In the genomic region with DNA sequence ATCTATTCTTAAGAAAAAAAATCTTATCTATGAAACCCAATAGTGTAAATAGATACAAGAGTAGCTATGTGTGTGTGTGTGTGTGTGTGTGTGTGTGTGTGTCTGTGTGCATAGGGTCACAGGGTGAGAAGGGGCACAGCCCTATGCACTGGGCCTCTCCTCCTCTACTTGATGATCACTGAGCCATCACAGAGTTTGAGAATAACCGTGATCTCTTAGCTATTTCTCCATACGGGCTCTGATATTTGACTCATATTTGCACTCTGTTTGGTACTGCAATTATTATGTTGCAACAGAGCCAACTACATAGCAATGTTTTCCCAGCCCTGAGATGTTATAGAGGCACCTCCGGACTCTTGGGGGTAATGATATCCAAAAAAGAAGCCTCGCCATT, we compare ENCODE assay signal across 19 cellular contexts. TPM values are rescaled to one million over a fixed set of nuclear protein-coding genes. Genes with fewer than 3 reads are reported as not detected.
DNase-seq lines count a peak whose midpoint lies in the region; ATAC-seq and TF ChIP-seq lines count a peak whose summit lies in the region.
"Had no signal": no experiment of that assay in that cellular context is flagged by ENCODE, and none has a peak within 500 bp of the region (broad histone marks: within the 10 kb centered on the region; RNA-seq: fewer than 3 reads in every experiment).

No MANE protein-coding gene starts in this region.

- no peak overlapping the region; the same call in 1 of the 2 replicates for H3K9ac ChIP-seq in GM23248
- H3K9ac ChIP-seq in adipocyte (ENCODE audit: low read length): peak overlapping the region; percentile 77

- H4K20me1 ChIP-seq in GM23248 (ENCODE audit: insufficient read depth): no peaks in the 10 kb centered on the region

- ATAC-seq in HG02763 (IDR thresholded peaks at IDR 0.05; ENCODE audit: unreplicated experiment): no peak
- ATAC-seq: HCT116; naive thymus-derived CD4-positive, alpha-beta T cell; stimulated activated naive CD8-positive, alpha-beta T cell treated with anti-CD3 and anti-CD28 coated beads, Interleukin-15, Interleukin-2, amounts not matched to agents 100 U/mL and 50 U/mL, for 24 hours had no signal

- H3K9me3 ChIP-seq in GM23248 (ENCODE audit: low read depth) (no peaks in the 10 kb centered on the region), adipocyte (ENCODE audit: control insufficient read depth, low read length) (no peaks in the 10 kb centered on the region)
- H3K9me3 ChIP-seq: BE2C, left ventricle myocardium inferior, Peyer's patch had no signal

- DNase-seq in GM23248 (peak; percentile 80), adipocyte (ENCODE audit: low read depth) (peak; percentile 72), fibroblast of the aortic adventitia (ENCODE audit: low read depth) (peak; percentile 57), stromal cell of bone marrow (ENCODE audit: low read depth) (peak; percentile 38), H7 (no peak), NCI-H2171 (lab: John Stamatoyannopoulos, UW) (no peak)
- DNase-seq: activated naive CD4-positive, alpha-beta T cell treated with anti-CD3 and anti-CD28 coated beads, Interleukin-2, amount 50 U/mL, for 16 hours; activated T-cell treated with anti-CD3 and anti-CD28 coated beads, Interleukin-2, amount 50 U/mL, for 1 hour; BE2C; left ventricle myocardium inferior; naive thymus-derived CD4-positive, alpha-beta T cell; NCI-H1048; NCI-H2107; NCI-H69; Peyer's patch; stimulated activated naive CD8-positive, alpha-beta T cell treated with anti-CD3 and anti-CD28 coated beads, Interleukin-15, Interleukin-2, amounts not matched to agents 100 U/mL and 50 U/mL, for 24 hours had no signal

- no peaks in the 10 kb centered on the region; the same call in 1 of the 2 replicates for H3F3A ChIP-seq in GM23248 (ENCODE audit: insufficient read depth)

- in situ Hi-C loops in GM23248 (cut with MboI): no loop called here

- WGBS in GM23248 (ENCODE audit: low coverage in 1 of 2, low lambda C conversion rate in 2 of 2, missing lambda C conversion rate in 2 of 2), 2 experiments: 62 to 65% methylated on average over 4 of the region's 4 CpGs

- no peaks in the 10 kb centered on the region for H3K79me2 ChIP-seq in GM23248 (ENCODE audit: insufficient read depth)

- H3K4me1 ChIP-seq in GM23248 (ENCODE audit: insufficient read depth) (peaks cover 24% of the 10 kb centered on the region), adipocyte (ENCODE audit: control insufficient read depth, insufficient read depth, low read length) (peaks cover 61% of the 10 kb centered on the region)
- H3K4me1 ChIP-seq: Peyer's patch had no signal

- H3K4me3 ChIP-seq in GM23248: peak overlapping the region; percentile 11; the same call in 1 of the 2 replicates
- H3K4me3 ChIP-seq in adipocyte (ENCODE audit: low read length): peak overlapping the region; percentile 2
- H3K4me3 ChIP-seq in fibroblast of the aortic adventitia (ENCODE audit: low read depth, low read length): no peak overlapping the region
- no peak overlapping the region for H3K4me3 ChIP-seq in H7 (ENCODE audit: insufficient read depth, low read depth, low read length)
- H3K4me3 ChIP-seq: left ventricle myocardium inferior, Peyer's patch had no signal

- TF ChIP-seq CTCF in fibroblast of the aortic adventitia (IDR thresholded peaks at IDR 0.05; ENCODE audit: insufficient read depth, low read length): no peak

- H3K36me3 ChIP-seq in GM23248 (ENCODE audit: low read depth) (no peaks in the 10 kb centered on the region), adipocyte (ENCODE audit: control insufficient read depth, insufficient read depth, low read length, severe bottlenecking) (no peaks in the 10 kb centered on the region), H7 (replicated peaks; ENCODE audit: control insufficient read depth, insufficient read depth, low read length) (no peaks in the 10 kb centered on the region)
- H3K36me3 ChIP-seq: BE2C, left ventricle myocardium inferior, Peyer's patch had no signal

- H2AFZ ChIP-seq in GM23248: peak overlapping the region; percentile 20; the same call in 1 of the 2 replicates

- H3K27ac ChIP-seq in GM23248: peak overlapping the region; percentile 66
- H3K27ac ChIP-seq: foreskin keratinocyte, left ventricle myocardium inferior, Peyer's patch had no signal

- no peaks in the 10 kb centered on the region for H3K9me2 ChIP-seq in GM23248 (ENCODE audit: insufficient read depth)

- no peaks in the 10 kb centered on the region for H3K27me3 ChIP-seq in GM23248 (replicated peaks; ENCODE audit: insufficient read depth)
- no peaks in the 10 kb centered on the region for H3K27me3 ChIP-seq in adipocyte (replicated peaks; ENCODE audit: control insufficient read depth, insufficient read depth, low read length)
- H3K27me3 ChIP-seq in H7 (ENCODE audit: control insufficient read depth, insufficient read depth, low read length): no peaks in the 10 kb centered on the region
- H3K27me3 ChIP-seq: BE2C, foreskin keratinocyte, Peyer's patch had no signal

- H3K4me2 ChIP-seq in GM23248 (ENCODE audit: unreplicated experiment): peak overlapping the region; percentile 44

RNA-seq across cellular contexts. Expression of a gene that starts 28.8 kb away (rescaled TPM):
- 0.25 TPM in 1 of 2 replicates, not detected in the other for total RNA-seq in GM23248 (2014; rRNA removed; shearing (Covaris generic))
- polyA plus RNA-seq in GM23248 (2016; fragmentation: Nextera tagmentation; extraction: Ambion mirVana): 0.15 and 0.28 TPM in 2 replicates
- total RNA-seq in fibroblast of the aortic adventitia (ENCODE audit: low replicate concordance): 19.7 and 306 TPM in 2 replicates
- total RNA-seq in H7 (2014; rRNA removed; shearing (Covaris generic)): 0.55 and 1.9 TPM in 2 replicates

RNA-seq across cellular contexts. Expression of a gene that starts 51.8 kb away (rescaled TPM):
- 63.4 and 67.7 TPM in 2 replicates for total RNA-seq in GM23248 (2014; rRNA removed; shearing (Covaris generic))
- 54.4 and 61.7 TPM in 2 replicates for polyA plus RNA-seq in GM23248 (2016; fragmentation: Nextera tagmentation; extraction: Ambion mirVana)
- total RNA-seq in fibroblast of the aortic adventitia (ENCODE audit: low replicate concordance): 77.7 and 95.7 TPM in 2 replicates
- 45.4 and 51.9 TPM in 2 replicates for total RNA-seq in H7 (2014; rRNA removed; shearing (Covaris generic))

Comparison
In these comparisons a context has a peak if more than half of its experiments do, and no peak if none do; other contexts are left out.
1. DNase-seq: peak in GM23248 (single experiment), adipocyte (single experiment), fibroblast of the aortic adventitia (single experiment) and stromal cell of bone marrow (single experiment); none in H7 (single experiment) and NCI-H2171 (single experiment).
2. H3K4me3 ChIP-seq: peak in GM23248 (single experiment) and adipocyte (single experiment); none in fibroblast of the aortic adventitia (single experiment) and H7 (single experiment).